Comparison of ENCODE assay signal across 1 cellular context in the genomic region with DNA sequence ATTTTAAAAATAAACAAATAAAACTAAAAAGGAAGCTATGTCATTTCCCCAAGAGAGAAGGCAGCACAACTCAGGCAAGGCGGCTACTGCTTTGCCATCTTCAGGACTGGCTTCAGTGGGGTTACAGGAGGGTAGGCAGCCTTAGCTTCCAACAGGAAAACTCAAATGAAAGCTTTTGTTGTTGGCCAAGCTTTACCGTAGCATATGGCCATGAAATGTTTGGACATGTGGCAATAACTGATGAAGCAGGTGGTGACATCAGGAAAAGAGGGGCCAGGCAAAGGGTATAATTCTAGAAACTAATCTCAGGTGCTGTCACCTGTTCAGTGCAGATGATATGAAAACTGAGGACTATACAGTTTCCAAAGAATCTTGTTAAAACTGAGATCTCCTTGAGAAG.
TF ChIP-seq lines count a peak whose summit lies in the region.

No MANE protein-coding gene starts in this region.

TF ChIP-seq in K562, 482 proteins besides CTCF, POLR2A, EP300 and RAD21:
- TF ChIP-seq, protein P1, sequence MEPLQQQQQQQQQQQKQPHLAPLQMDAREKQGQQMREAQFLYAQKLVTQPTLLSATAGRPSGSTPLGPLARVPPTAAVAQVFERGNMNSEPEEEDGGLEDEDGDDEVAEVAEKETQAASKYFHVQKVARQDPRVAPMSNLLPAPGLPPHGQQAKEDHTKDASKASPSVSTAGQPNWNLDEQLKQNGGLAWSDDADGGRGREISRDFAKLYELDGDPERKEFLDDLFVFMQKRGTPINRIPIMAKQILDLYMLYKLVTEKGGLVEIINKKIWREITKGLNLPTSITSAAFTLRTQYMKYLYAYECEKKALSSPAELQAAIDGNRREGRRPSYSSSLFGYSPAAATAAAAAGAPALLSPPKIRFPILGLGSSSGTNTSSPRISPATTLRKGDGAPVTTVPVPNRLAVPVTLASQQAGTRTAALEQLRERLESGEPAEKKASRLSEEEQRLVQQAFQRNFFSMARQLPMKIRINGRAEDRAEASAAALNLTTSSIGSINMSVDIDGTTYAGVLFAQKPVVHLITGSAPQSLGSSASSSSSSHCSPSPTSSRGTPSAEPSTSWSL (CRISPR knock-in tag; IDR thresholded peaks at IDR 0.05; ENCODE audit: borderline replicate concordance) = no peak
- TF ChIP-seq RFX5 (IDR thresholded peaks at IDR 0.05; ENCODE audit: low read depth, low read length) (no peak), TSC22D4 (tag; IDR thresholded peaks at IDR 0.05) (no peak), PCBP1 (IDR thresholded peaks at IDR 0.05; ENCODE audit: low read depth, low read length, poor library complexity, severe bottlenecking) (no peak), ZBTB7A (IDR thresholded peaks at IDR 0.05; ENCODE audit: borderline replicate concordance, control insufficient read depth, low read depth, low read length) (no peak), ZNF124 (CRISPR knock-in tag; IDR thresholded peaks at IDR 0.05) (no peak), YBX1 (IDR thresholded peaks at IDR 0.05) (no peak), PHF21A (IDR thresholded peaks at IDR 0.05; ENCODE audit: borderline replicate concordance, low read depth) (no peak), CHD1 (IDR thresholded peaks at IDR 0.05; ENCODE audit: low read length) (no peak), SMAD1 (IDR thresholded peaks at IDR 0.05; ENCODE audit: low read depth, low read length, partially characterized antibody) (no peak), ZBED1 (IDR thresholded peaks at IDR 0.05) (no peak), OTX1 (CRISPR knock-in tag; IDR thresholded peaks at IDR 0.05) (no peak)
- TF ChIP-seq, protein P2, sequence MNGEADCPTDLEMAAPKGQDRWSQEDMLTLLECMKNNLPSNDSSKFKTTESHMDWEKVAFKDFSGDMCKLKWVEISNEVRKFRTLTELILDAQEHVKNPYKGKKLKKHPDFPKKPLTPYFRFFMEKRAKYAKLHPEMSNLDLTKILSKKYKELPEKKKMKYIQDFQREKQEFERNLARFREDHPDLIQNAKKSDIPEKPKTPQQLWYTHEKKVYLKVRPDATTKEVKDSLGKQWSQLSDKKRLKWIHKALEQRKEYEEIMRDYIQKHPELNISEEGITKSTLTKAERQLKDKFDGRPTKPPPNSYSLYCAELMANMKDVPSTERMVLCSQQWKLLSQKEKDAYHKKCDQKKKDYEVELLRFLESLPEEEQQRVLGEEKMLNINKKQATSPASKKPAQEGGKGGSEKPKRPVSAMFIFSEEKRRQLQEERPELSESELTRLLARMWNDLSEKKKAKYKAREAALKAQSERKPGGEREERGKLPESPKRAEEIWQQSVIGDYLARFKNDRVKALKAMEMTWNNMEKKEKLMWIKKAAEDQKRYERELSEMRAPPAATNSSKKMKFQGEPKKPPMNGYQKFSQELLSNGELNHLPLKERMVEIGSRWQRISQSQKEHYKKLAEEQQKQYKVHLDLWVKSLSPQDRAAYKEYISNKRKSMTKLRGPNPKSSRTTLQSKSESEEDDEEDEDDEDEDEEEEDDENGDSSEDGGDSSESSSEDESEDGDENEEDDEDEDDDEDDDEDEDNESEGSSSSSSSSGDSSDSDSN (IDR thresholded peaks at IDR 0.05; ENCODE audit: borderline replicate concordance in 1 of 2, low read depth in 2 of 2, low read length in 2 of 2) = no peak
- TF ChIP-seq, protein P3, sequence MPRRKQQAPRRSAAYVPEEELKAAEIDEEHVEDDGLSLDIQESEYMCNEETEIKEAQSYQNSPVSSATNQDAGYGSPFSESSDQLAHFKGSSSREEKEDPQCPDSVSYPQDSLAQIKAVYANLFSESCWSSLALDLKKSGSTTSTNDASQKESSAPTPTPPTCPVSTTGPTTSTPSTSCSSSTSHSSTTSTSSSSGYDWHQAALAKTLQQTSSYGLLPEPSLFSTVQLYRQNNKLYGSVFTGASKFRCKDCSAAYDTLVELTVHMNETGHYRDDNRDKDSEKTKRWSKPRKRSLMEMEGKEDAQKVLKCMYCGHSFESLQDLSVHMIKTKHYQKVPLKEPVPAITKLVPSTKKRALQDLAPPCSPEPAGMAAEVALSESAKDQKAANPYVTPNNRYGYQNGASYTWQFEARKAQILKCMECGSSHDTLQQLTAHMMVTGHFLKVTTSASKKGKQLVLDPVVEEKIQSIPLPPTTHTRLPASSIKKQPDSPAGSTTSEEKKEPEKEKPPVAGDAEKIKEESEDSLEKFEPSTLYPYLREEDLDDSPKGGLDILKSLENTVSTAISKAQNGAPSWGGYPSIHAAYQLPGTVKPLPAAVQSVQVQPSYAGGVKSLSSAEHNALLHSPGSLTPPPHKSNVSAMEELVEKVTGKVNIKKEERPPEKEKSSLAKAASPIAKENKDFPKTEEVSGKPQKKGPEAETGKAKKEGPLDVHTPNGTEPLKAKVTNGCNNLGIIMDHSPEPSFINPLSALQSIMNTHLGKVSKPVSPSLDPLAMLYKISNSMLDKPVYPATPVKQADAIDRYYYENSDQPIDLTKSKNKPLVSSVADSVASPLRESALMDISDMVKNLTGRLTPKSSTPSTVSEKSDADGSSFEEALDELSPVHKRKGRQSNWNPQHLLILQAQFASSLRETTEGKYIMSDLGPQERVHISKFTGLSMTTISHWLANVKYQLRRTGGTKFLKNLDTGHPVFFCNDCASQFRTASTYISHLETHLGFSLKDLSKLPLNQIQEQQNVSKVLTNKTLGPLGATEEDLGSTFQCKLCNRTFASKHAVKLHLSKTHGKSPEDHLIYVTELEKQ (CRISPR knock-in tag; IDR thresholded peaks at IDR 0.05) = no peak
